ENCODE assay signal across 10 cellular contexts in the genomic region with DNA sequence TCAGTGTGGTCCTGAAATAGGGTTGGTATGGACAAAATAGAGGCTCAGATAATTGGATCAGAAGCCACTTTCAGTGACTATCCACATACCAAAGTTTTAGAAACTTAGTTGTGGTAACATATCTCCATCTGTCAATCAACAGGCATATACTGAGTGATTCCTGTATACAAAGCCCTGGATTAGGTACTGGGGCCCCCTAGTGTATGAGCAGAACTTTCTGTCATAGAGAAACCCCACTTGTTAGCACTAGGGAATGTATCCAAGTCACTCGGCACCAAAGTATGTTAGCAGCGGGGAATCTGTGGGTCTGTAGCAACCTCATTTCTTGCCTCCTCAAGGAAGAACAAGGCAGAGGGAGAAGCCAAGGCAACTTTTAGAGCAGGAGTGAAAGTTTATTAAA. TPM values are rescaled to one million over a fixed set of nuclear protein-coding genes. Genes with fewer than 3 reads are reported as not detected.
DNase-seq lines count a peak whose midpoint lies in the region; ATAC-seq, FAIRE-seq and TF ChIP-seq lines count a peak whose summit lies in the region.
"Had no signal": no experiment of that assay in that cellular context is flagged by ENCODE, and none has a peak within 500 bp of the region (broad histone marks: within the 10 kb centered on the region; RNA-seq: fewer than 3 reads in every experiment).

No MANE protein-coding gene starts in this region.

- no peak overlapping the region for H3K9ac ChIP-seq in HepG2 (ENCODE audit: insufficient read depth, low read depth, low read length)

- in situ Hi-C loops in HepG2 (cut with HindIII; ENCODE audit: extremely low pct_ligation_motif_present, low pct_unique_long_range_greater_than_20kb), result no loop called here

- no peak for TF ChIP-seq RAD21 in HepG2 (CRISPR knock-in tag; IDR thresholded peaks at IDR 0.05)

- DNase-seq in ascending aorta (ENCODE audit: low spot score in 2 of 2) (no peak), HepG2 (ENCODE audit: low spot score) (no peak), NCI-H2196 (lab: John Stamatoyannopoulos, UW; ENCODE audit: unreplicated experiment) (no peak), activated gamma-delta T cell (lab: John Stamatoyannopoulos, UW) (no peak)
- DNase-seq in stimulated activated CD4-positive, alpha-beta T cell treated with anti-CD3 and anti-CD28 coated beads, Interleukin-2, amount 100 ng/mL, for 48 hours, result no peak
- DNase-seq: effector CD4-positive, alpha-beta T cell; stimulated activated CD4-positive, alpha-beta T cell treated with anti-CD3 and anti-CD28 coated beads, Interleukin-1b, Interleukin-23, amount 100 ng/mL, for 48 hours had no signal

- no TSS peak for BruUV-seq in HepG2 (replicated peaks; lab: Mats Ljungman, UMichigan)

- ATAC-seq in HG02870 (IDR thresholded peaks at IDR 0.05; ENCODE audit: unreplicated experiment), result peak; percentile 45
- peak; percentile 65; the same call in 2 of the 3 replicates for ATAC-seq in HepG2
- ATAC-seq in GM18498 (IDR thresholded peaks at IDR 0.05; ENCODE audit: unreplicated experiment), result no peak

- H3K27me3 ChIP-seq in ascending aorta (no peaks in the 10 kb centered on the region), HepG2 (ENCODE audit: control insufficient read depth in 1 of 2, insufficient read depth in 2 of 2, low read length in 2 of 2) (no peaks in the 10 kb centered on the region; a peak in 1 of 5 replicates)

- no peak overlapping the region for H3K27ac ChIP-seq in C4-2B
- peak overlapping the region; percentile 59 to 85 for H3K27ac ChIP-seq in ascending aorta
- no peak overlapping the region for H3K27ac ChIP-seq in HepG2 (ENCODE audit: extremely low read length, insufficient read depth, low read length)

- H3K4me3 ChIP-seq in ascending aorta, result peak overlapping the region; percentile 11 to 57
- no peak overlapping the region for H3K4me3 ChIP-seq in HepG2 (replicated peaks in 1 of 3; ENCODE audit: insufficient read depth in 1 of 3, low read depth in 2 of 3, low read length in 3 of 3)

- no peak for TF ChIP-seq POLR2A in HepG2 (IDR thresholded peaks at IDR 0.05; ENCODE audit: insufficient read depth in 1 of 2, low read depth in 2 of 2, low read length in 2 of 2)

- no peak for TF ChIP-seq EP300 in HepG2 (IDR thresholded peaks at IDR 0.05; ENCODE audit: low read depth in 2 of 2, low read length in 2 of 2)
- TF ChIP-seq EP300 in HepG2 (CRISPR knock-in tag; IDR thresholded peaks at IDR 0.05; ENCODE audit: borderline replicate concordance), result no peak

- intact Hi-C loops in ascending aorta (cut with DNase I), result no loop called here
- intact Hi-C loops in HepG2 (cut with micrococcal nuclease; ENCODE audit: unreplicated experiment), result no loop called here

- peak; percentile 76 for FAIRE-seq in HepG2 (lab: Jason Lieb, UNC)

- peak; percentile 29 for TF ChIP-seq CTCF in C4-2B (conservative IDR thresholded peaks at IDR 0.05)
- peak in 2 of 3 experiments; percentile 11 to 32 for TF ChIP-seq CTCF in ascending aorta (IDR thresholded peaks at IDR 0.05)
- TF ChIP-seq CTCF in HepG2 (CRISPR knock-in tag; IDR thresholded peaks at IDR 0.05), result peak; percentile 30

- no peaks in the 10 kb centered on the region for H3K9me3 ChIP-seq in ascending aorta
- H3K9me3 ChIP-seq in HepG2 (ENCODE audit: low read length), result no peaks in the 10 kb centered on the region

- WGBS in HepG2 (ENCODE audit: low lambda C conversion rate), result no CpG with 5 or more reads among the region's 2 CpGs

- H4K20me1 ChIP-seq in HepG2 (ENCODE audit: insufficient read depth, low read length), result no peaks in the 10 kb centered on the region

- no peaks in the 10 kb centered on the region for H3K36me3 ChIP-seq in ascending aorta
- H3K36me3 ChIP-seq in HepG2 (replicated peaks in 1 of 2; ENCODE audit: control insufficient read depth in 1 of 2, insufficient read depth in 2 of 2, low read length in 2 of 2), result no peaks in the 10 kb centered on the region

- H2AFZ ChIP-seq in HepG2 (ENCODE audit: low read length), result no peak overlapping the region

- POLR2A ChIA-PET in HepG2 (lab: Yijun Ruan, JAX), result no interaction called here

- CTCF ChIA-PET in HepG2 (lab: Yijun Ruan, JAX; ENCODE audit: low intra/inter-chr PET ratio, low total read pairs), result no interaction called here

- H3K4me2 ChIP-seq in HepG2 (ENCODE audit: low read depth, low read length), result no peak overlapping the region

- no peaks in the 10 kb centered on the region for H3K79me2 ChIP-seq in HepG2 (ENCODE audit: insufficient read depth, low read length)

- H3K4me1 ChIP-seq in ascending aorta, result peaks cover 2 to 15% of the 10 kb centered on the region in 2 donors
- no peaks in the 10 kb centered on the region for H3K4me1 ChIP-seq in HepG2 (ENCODE audit: insufficient read depth, low read length)

TF ChIP-seq in HepG2, 621 proteins besides CTCF, POLR2A, EP300 and RAD21:
- TF ChIP-seq MYC (CRISPR knock-in tag; IDR thresholded peaks at IDR 0.05; ENCODE audit: borderline replicate concordance) (no peak), ZKSCAN8 (CRISPR knock-in tag; IDR thresholded peaks at IDR 0.05; ENCODE audit: borderline replicate concordance) (peak; percentile 82)

RNA-seq across cellular contexts. Expression of a gene that starts 50.7 kb away (rescaled TPM):
- 7.9 TPM for total RNA-seq in ascending aorta
- total RNA-seq in HepG2 (2016; rRNA removed; fragmentation: Illumina TruSeq; extraction: Trizol), result not detected in 2 replicates
- total RNA-seq in HepG2 (2016; cell fraction: cytosol; rRNA removed; fragmentation: Illumina TruSeq; extraction: Trizol; ENCODE audit: low read depth), result not detected in 2 replicates
- total RNA-seq in HepG2 (2016; cell fraction: insoluble cytoplasmic fraction; rRNA removed; fragmentation: Illumina TruSeq; extraction: Trizol), result not detected in 2 replicates
- total RNA-seq in HepG2 (2016; cell fraction: membrane; rRNA removed; fragmentation: Illumina TruSeq; extraction: Trizol), result not detected in 2 replicates
- total RNA-seq in HepG2 (2016; cell fraction: nucleus; rRNA removed; fragmentation: Illumina TruSeq; extraction: Trizol), result not detected in 2 replicates
- polyA plus RNA-seq in HepG2 (2011; rRNA removed), result not detected in 2 replicates
- polyA plus RNA-seq in HepG2 (2011; cell fraction: cytosol; rRNA removed), result not detected in 2 replicates
- polyA plus RNA-seq in HepG2 (2011; cell fraction: nucleus; rRNA removed), result not detected in 2 replicates
- polyA plus RNA-seq in HepG2 (2012), result not detected in 2 replicates
- polyA plus RNA-seq in HepG2 (2016; cell fraction: cytosol; fragmentation: Illumina TruSeq; extraction: Trizol; ENCODE audit: low read depth), result not detected in 2 replicates
- polyA plus RNA-seq in HepG2 (2016; cell fraction: insoluble cytoplasmic fraction; fragmentation: Illumina TruSeq; extraction: Trizol; ENCODE audit: low read depth), result not detected in 2 replicates
- polyA plus RNA-seq in HepG2 (2016; cell fraction: membrane; fragmentation: Illumina TruSeq; extraction: Trizol; ENCODE audit: low read depth), result not detected in 2 replicates
- polyA plus RNA-seq in HepG2 (2016; cell fraction: nucleus; fragmentation: Illumina TruSeq; extraction: Trizol; ENCODE audit: insufficient read depth, low read depth), result not detected in 2 replicates
- polyA minus RNA-seq in HepG2 (2011; rRNA and poly(A)+ RNA removed; ENCODE audit: low replicate concordance), result 17.4 TPM in 1 of 2 replicates, not detected in the other
- not detected in 2 replicates for polyA minus RNA-seq in HepG2 (2011; cell fraction: cytosol; rRNA and poly(A)+ RNA removed)
- not detected in 2 replicates for polyA minus RNA-seq in HepG2 (2011; cell fraction: nucleus; rRNA and poly(A)+ RNA removed)

RNA-seq across cellular contexts. Expression of a gene that starts 53.1 kb away (rescaled TPM):
- total RNA-seq in ascending aorta, result 850 TPM
- not detected in 2 replicates for total RNA-seq in HepG2 (2016; rRNA removed; fragmentation: Illumina TruSeq; extraction: Trizol)
- not detected in 2 replicates for total RNA-seq in HepG2 (2016; cell fraction: cytosol; rRNA removed; fragmentation: Illumina TruSeq; extraction: Trizol; ENCODE audit: low read depth)
- not detected in 2 replicates for total RNA-seq in HepG2 (2016; cell fraction: insoluble cytoplasmic fraction; rRNA removed; fragmentation: Illumina TruSeq; extraction: Trizol)
- not detected in 2 replicates for total RNA-seq in HepG2 (2016; cell fraction: membrane; rRNA removed; fragmentation: Illumina TruSeq; extraction: Trizol)
- total RNA-seq in HepG2 (2016; cell fraction: nucleus; rRNA removed; fragmentation: Illumina TruSeq; extraction: Trizol), result not detected in 2 replicates
- polyA plus RNA-seq in HepG2 (2011; rRNA removed), result 0.24 and 0.33 TPM in 2 replicates
- polyA plus RNA-seq in HepG2 (2011; cell fraction: cytosol; rRNA removed), result 0.15 and 0.18 TPM in 2 replicates
- polyA plus RNA-seq in HepG2 (2011; cell fraction: nucleus; rRNA removed), result 0.14 and 0.18 TPM in 2 replicates
- 0.28 TPM in 1 of 2 replicates, not detected in the other for polyA plus RNA-seq in HepG2 (2012)
- not detected in 2 replicates for polyA plus RNA-seq in HepG2 (2016; cell fraction: cytosol; fragmentation: Illumina TruSeq; extraction: Trizol; ENCODE audit: low read depth)
- polyA plus RNA-seq in HepG2 (2016; cell fraction: insoluble cytoplasmic fraction; fragmentation: Illumina TruSeq; extraction: Trizol; ENCODE audit: low read depth), result 0.11 TPM in 1 of 2 replicates, not detected in the other
- 0.07 TPM in 1 of 2 replicates, not detected in the other for polyA plus RNA-seq in HepG2 (2016; cell fraction: membrane; fragmentation: Illumina TruSeq; extraction: Trizol; ENCODE audit: low read depth)
- polyA plus RNA-seq in HepG2 (2016; cell fraction: nucleus; fragmentation: Illumina TruSeq; extraction: Trizol; ENCODE audit: insufficient read depth, low read depth), result not detected in 2 replicates
- polyA minus RNA-seq in HepG2 (2011; rRNA and poly(A)+ RNA removed; ENCODE audit: low replicate concordance), result 1.0 and 84.7 TPM in 2 replicates
- polyA minus RNA-seq in HepG2 (2011; cell fraction: cytosol; rRNA and poly(A)+ RNA removed), result 0.40 TPM in 1 of 2 replicates, not detected in the other
- polyA minus RNA-seq in HepG2 (2011; cell fraction: nucleus; rRNA and poly(A)+ RNA removed), result 0.62 and 0.90 TPM in 2 replicates

Comparison
In these comparisons a context has a peak if more than half of its experiments do, and no peak if none do; other contexts are left out.
1. H3K27ac ChIP-seq: peak in ascending aorta (2 of 2); none in C4-2B (single experiment) and HepG2 (single experiment).
2. H3K4me3 ChIP-seq: peak in ascending aorta (2 of 2); none in HepG2 (0 of 3).
3. RNA of a gene that starts 53.1 kb away (total RNA-seq): 850 TPM in ascending aorta (single experiment); not detected in HepG2; every median in the first group is over 100 times any median in the second.
4. Peak in every context shown above with its lines, with median percentiles within 50 percentile points of each other: CTCF ChIP-seq.